In genomic region chr12:33547084-33547483, GRCh38 we compare ENCODE assay signal across 28 cellular contexts.
"Had no signal": no experiment of that assay in that cellular context is flagged by ENCODE, and none has a peak within 500 bp of the region (broad histone marks: within the 10 kb centered on the region; RNA-seq: fewer than 3 reads in every experiment).

No MANE protein-coding gene starts in this region.

- ATAC-seq: naive thymus-derived CD4-positive, alpha-beta T cell; natural killer cell; right cardiac atrium; sciatic nerve; stimulated activated memory B cell treated with anti-CD40 and anti-IgM and Interleukin-4, amounts not matched to agents 10 μg/mL and 1 μg/mL and 100 μg/mL, for 72 hours; stimulated activated naive CD8-positive, alpha-beta T cell treated with anti-CD3 and anti-CD28 coated beads, Interleukin-15, amount 100 ng/mL, for 72 hours; stimulated activated naive CD8-positive, alpha-beta T cell treated with anti-CD3 and anti-CD28 coated beads, Interleukin-15, Interleukin-2, amounts not matched to agents 100 U/mL and 50 U/mL, for 24 hours; upper lobe of right lung had no signal

- DNase-seq: naive thymus-derived CD4-positive, alpha-beta T cell; natural killer cell; occipital lobe; ovary; retina; spleen; stimulated activated CD4-positive, alpha-beta T cell treated with anti-CD3 and anti-CD28 coated beads, Interleukin-12 subunit alpha, Interleukin-12 subunit beta, amount 100 ng/mL, for 4 hours; stimulated activated CD4-positive, alpha-beta T cell treated with anti-CD3 and anti-CD28 coated beads, Interleukin-1b, Interleukin-23, amount 100 ng/mL, for 48 hours; stimulated activated CD4-positive, alpha-beta T cell treated with anti-CD3 and anti-CD28 coated beads, Interleukin-4, amount 100 ng/mL, for 1 hour; stimulated activated CD4-positive, alpha-beta T cell treated with anti-CD3 and anti-CD28 coated beads, Interleukin-4, amount 100 ng/mL, for 4 hours; stimulated activated CD8-positive, alpha-beta memory T cell treated with anti-CD3 and anti-CD28 coated beads, Interleukin-4, amount 100 ng/mL, for 48 hours; stimulated activated naive CD4-positive, alpha-beta T cell; stimulated activated naive CD8-positive, alpha-beta T cell treated with anti-CD3 and anti-CD28 coated beads, Interleukin-15, amount 100 ng/mL, for 72 hours; stimulated activated naive CD8-positive, alpha-beta T cell treated with anti-CD3 and anti-CD28 coated beads, Interleukin-15, Interleukin-2, amounts not matched to agents 100 U/mL and 50 U/mL, for 24 hours; substantia nigra; testis; tibial artery; transverse colon; upper lobe of right lung; uterus had no signal

- H3K9ac ChIP-seq: neural progenitor cell had no signal

- H3K36me3 ChIP-seq: neural progenitor cell, ovary, prostate gland, spleen, suprapubic skin, tibial artery, transverse colon, upper lobe of right lung, uterus had no signal

- H3K27ac ChIP-seq: neural progenitor cell, ovary, prostate gland, skin epidermis, spleen, suprapubic skin, testis, tibial artery, transverse colon, upper lobe of right lung, uterus had no signal

- H3K9me3 ChIP-seq: prostate gland, testis, tibial artery, upper lobe of right lung, uterus had no signal

- H3K4me1 ChIP-seq: neural progenitor cell, prostate gland, spleen, suprapubic skin, testis, tibial artery, transverse colon, upper lobe of right lung, uterus had no signal

- H2AFZ ChIP-seq: neural progenitor cell had no signal

- H3K4me2 ChIP-seq: neural progenitor cell, smooth muscle cell had no signal

- H3K27me3 ChIP-seq: neural progenitor cell, ovary, spleen, suprapubic skin, testis, tibial artery, transverse colon, upper lobe of right lung, uterus had no signal

- H3K4me3 ChIP-seq: neural progenitor cell, ovary, prostate gland, skin epidermis, smooth muscle cell, spleen, suprapubic skin, testis, tibial artery, transverse colon, upper lobe of right lung, uterus had no signal
